In genomic region chr6:87806098-87806497, GRCh38 we compare ENCODE assay signal across 1 cellular context.
TF ChIP-seq lines count a peak whose summit lies in the region.

No MANE protein-coding gene starts in this region.

TF ChIP-seq in GM23338, 12 proteins besides CTCF, POLR2A, EP300 and RAD21 (continued from another document):
- TF ChIP-seq ZNF462 (CRISPR knock-in tag; IDR thresholded peaks at IDR 0.05) (no peak), ZNF114 (CRISPR knock-in tag; IDR thresholded peaks at IDR 0.05) (no peak), EZH2phosphoT487 (IDR thresholded peaks at IDR 0.05; ENCODE audit: unreplicated experiment) (no peak)
